Comparison of ENCODE assay signal across 31 cellular contexts in the genomic region with DNA sequence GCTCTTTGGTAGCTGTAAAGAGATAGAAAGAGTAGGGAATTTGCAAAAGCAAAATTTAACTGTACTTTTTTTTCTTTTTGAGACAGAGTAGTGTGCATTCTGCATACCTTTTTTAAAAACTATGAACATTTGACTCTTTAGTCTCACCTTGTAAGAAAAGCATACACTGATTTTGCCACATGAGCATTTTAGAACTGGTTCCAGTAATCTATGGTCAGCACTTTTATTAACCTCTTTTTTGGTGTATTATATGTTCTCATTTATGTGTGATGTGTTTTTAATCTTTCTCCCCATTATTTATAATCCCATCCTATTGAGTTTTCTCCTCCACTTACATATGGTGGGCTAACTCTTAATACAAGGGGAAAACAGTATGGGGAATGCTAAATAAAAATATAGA.
DNase-seq lines count a peak whose midpoint lies in the region; ATAC-seq, FAIRE-seq and TF ChIP-seq lines count a peak whose summit lies in the region.
"Had no signal": no experiment of that assay in that cellular context is flagged by ENCODE, and none has a peak within 500 bp of the region (broad histone marks: within the 10 kb centered on the region; RNA-seq: fewer than 3 reads in every experiment).

No MANE protein-coding gene starts in this region.

- no peak overlapping the region for H4K5ac ChIP-seq in IMR-90 (ENCODE audit: low read depth, low read length)

- no peaks in the 10 kb centered on the region for H3K27me3 ChIP-seq in HepG2 (ENCODE audit: control insufficient read depth in 1 of 2, insufficient read depth in 2 of 2, low read length in 2 of 2)
- no peaks in the 10 kb centered on the region for H3K27me3 ChIP-seq in right lobe of liver
- H3K27me3 ChIP-seq in IMR-90 (ENCODE audit: control insufficient read depth, insufficient read depth, low read length), result no peaks in the 10 kb centered on the region
- H3K27me3 ChIP-seq in WERI-Rb-1 (ENCODE audit: insufficient read depth, low read depth, severe bottlenecking), result no peaks in the 10 kb centered on the region
- H3K27me3 ChIP-seq: BE2C; BLaER1; BLaER1 treated with 17β-estradiol and CSF1 and Interleukin-3, amounts not matched to agents 10 nM and 100 nM had no signal

- H3K4me2 ChIP-seq in HepG2 (ENCODE audit: low read depth, low read length) (no peak overlapping the region), IMR-90 (ENCODE audit: low read depth, low read length) (no peak overlapping the region)
- H3K4me2 ChIP-seq: A549; BLaER1; BLaER1 treated with 17β-estradiol and CSF1 and Interleukin-3, amounts not matched to agents 10 nM and 100 nM had no signal

- H3K4me1 ChIP-seq in HepG2 (ENCODE audit: insufficient read depth, low read length), result no peaks in the 10 kb centered on the region
- no peaks in the 10 kb centered on the region for H3K4me1 ChIP-seq in right lobe of liver
- H3K4me1 ChIP-seq in IMR-90 (ENCODE audit: control insufficient read depth, insufficient read depth, low read length), result no peaks in the 10 kb centered on the region
- H3K4me1 ChIP-seq: A549, BE2C, BLaER1, Caco-2 had no signal

- H3K9me1 ChIP-seq in IMR-90 (ENCODE audit: insufficient read depth, low read length), result no peaks in the 10 kb centered on the region

- H2BK15ac ChIP-seq in IMR-90 (ENCODE audit: low read depth, low read length), result no peak overlapping the region

- H3K23ac ChIP-seq in IMR-90 (ENCODE audit: low read depth, low read length), result no peak overlapping the region

- no peak for TF ChIP-seq RAD21 in HepG2 (CRISPR knock-in tag; IDR thresholded peaks at IDR 0.05)
- no peak for TF ChIP-seq RAD21 in IMR-90 (IDR thresholded peaks at IDR 0.05; ENCODE audit: low read length)

- in situ Hi-C loops in HepG2 (cut with HindIII; ENCODE audit: extremely low pct_ligation_motif_present, low pct_unique_long_range_greater_than_20kb), result no loop called here
- in situ Hi-C loops in IMR-90 (cut with MboI; ENCODE audit: low sequenced_read_pairs), result no loop called here

- POLR2A ChIA-PET in HepG2 (lab: Yijun Ruan, JAX), result no interaction called here
- POLR2A ChIA-PET in IMR-90 (lab: Charles Lee; ENCODE audit: unreplicated experiment), result interaction anchor here (0.7 kb wide), 1 partner anchor 1470 kb away, joined by 6 read pairs; no protein-coding TSS in a partner anchor

- H3K9me3 ChIP-seq in HepG2 (ENCODE audit: low read length) (no peaks in the 10 kb centered on the region; the same call in 1 of the 2 replicates), right lobe of liver (no peaks in the 10 kb centered on the region), IMR-90 (ENCODE audit: control insufficient read depth, insufficient read depth, low read length) (no peaks in the 10 kb centered on the region; the same call in 1 of the 2 replicates), WERI-Rb-1 (ENCODE audit: severe bottlenecking) (peaks cover 2% of the 10 kb centered on the region)
- H3K9me3 ChIP-seq: BE2C, Caco-2 had no signal

- no peak overlapping the region for H2AK5ac ChIP-seq in IMR-90 (ENCODE audit: low read depth, low read length)

- CTCF ChIA-PET in HepG2 (lab: Yijun Ruan, JAX; ENCODE audit: low intra/inter-chr PET ratio, low total read pairs), result no interaction called here
- CTCF ChIA-PET in IMR-90 (lab: Yijun Ruan, JAX), result no interaction called here

- H4K91ac ChIP-seq in IMR-90 (ENCODE audit: insufficient read depth, low read depth, low read length), result no peak overlapping the region

- H3K36me3 ChIP-seq in HepG2 (replicated peaks in 1 of 2; ENCODE audit: control insufficient read depth in 1 of 2, insufficient read depth in 2 of 2, low read length in 2 of 2) (no peaks in the 10 kb centered on the region), right lobe of liver (no peaks in the 10 kb centered on the region), IMR-90 (ENCODE audit: control insufficient read depth, insufficient read depth, low read length) (no peaks in the 10 kb centered on the region), WERI-Rb-1 (no peaks in the 10 kb centered on the region)
- H3K36me3 ChIP-seq: BE2C; BLaER1; BLaER1 treated with 17β-estradiol and CSF1 and Interleukin-3, amounts not matched to agents 10 nM and 100 nM had no signal

- H3K4me3 ChIP-seq in HepG2 (replicated peaks in 1 of 3; ENCODE audit: insufficient read depth in 1 of 3, low read depth in 2 of 3, low read length in 3 of 3) (no peak overlapping the region), right lobe of liver (no peak overlapping the region), IMR-90 (ENCODE audit: insufficient read depth, low read depth, low read length) (no peak overlapping the region), WERI-Rb-1 (ENCODE audit: low read depth, low read length) (no peak overlapping the region)
- H3K4me3 ChIP-seq: A549; BLaER1; BLaER1 treated with 17β-estradiol and CSF1 and Interleukin-3, amounts not matched to agents 10 nM and 100 nM had no signal

- H2BK5ac ChIP-seq in IMR-90 (ENCODE audit: low read depth, low read length, poor library complexity, severe bottlenecking), result no peak overlapping the region

- no peak overlapping the region for H3K18ac ChIP-seq in IMR-90 (ENCODE audit: low read depth, low read length)

- no peak overlapping the region for H3K9ac ChIP-seq in HepG2 (ENCODE audit: insufficient read depth, low read depth, low read length)
- no peak overlapping the region for H3K9ac ChIP-seq in IMR-90 (ENCODE audit: low read depth, low read length)
- H3K9ac ChIP-seq: BLaER1; BLaER1 treated with 17β-estradiol and CSF1 and Interleukin-3, amounts not matched to agents 10 nM and 100 nM had no signal

- no peaks in the 10 kb centered on the region for H3K79me1 ChIP-seq in IMR-90 (ENCODE audit: low read depth in 1 of 2, low read length in 2 of 2)

- no peak for FAIRE-seq in HepG2 (lab: Jason Lieb, UNC)
- FAIRE-seq: A204.1, A549, D721Med had no signal

- TF ChIP-seq CTCF in HepG2 (CRISPR knock-in tag; IDR thresholded peaks at IDR 0.05) (no peak), right lobe of liver (IDR thresholded peaks at IDR 0.05) (no peak), IMR-90 (conservative IDR thresholded peaks at IDR 0.05; ENCODE audit: low read depth, low read length) (no peak), WERI-Rb-1 (IDR thresholded peaks at IDR 0.05; ENCODE audit: low read depth, low read length) (no peak)

- H4K20me1 ChIP-seq in HepG2 (ENCODE audit: insufficient read depth, low read length) (no peaks in the 10 kb centered on the region), IMR-90 (ENCODE audit: insufficient read depth, low read length) (no peaks in the 10 kb centered on the region)
- H4K20me1 ChIP-seq: BLaER1; BLaER1 treated with 17β-estradiol and CSF1 and Interleukin-3, amounts not matched to agents 10 nM and 100 nM had no signal

- H2BK20ac ChIP-seq in IMR-90 (ENCODE audit: low read depth, low read length), result no peak overlapping the region

- H4K8ac ChIP-seq in IMR-90 (ENCODE audit: low read depth in 2 of 2, low read length in 2 of 2), result no peak overlapping the region

- no peak overlapping the region for H2AFZ ChIP-seq in HepG2 (ENCODE audit: low read length)
- no peak overlapping the region for H2AFZ ChIP-seq in IMR-90 (replicated peaks; ENCODE audit: low read length, poor library complexity)

- H2AK9ac ChIP-seq in IMR-90 (replicated peaks; ENCODE audit: low read depth, low read length, poor library complexity), result no peak overlapping the region

- intact Hi-C loops in HepG2 (cut with micrococcal nuclease; ENCODE audit: unreplicated experiment) (no loop called here), right lobe of liver (cut with DNase I) (no loop called here), IMR-90 (cut with micrococcal nuclease) (no loop called here)

- dilution Hi-C loops in IMR-90 (cut with HindIII; ENCODE audit: low sequenced_read_pairs, unreplicated experiment), result no loop called here

- no peak overlapping the region for H3K4ac ChIP-seq in IMR-90 (ENCODE audit: low read depth, low read length)

- no peak for DNase-seq in HepG2 (ENCODE audit: low spot score)
- DNase-seq in right lobe of liver, result no peak
- DNase-seq in IMR-90, result no peak
- no peak for DNase-seq in WERI-Rb-1
- DNase-seq: 8988T; ACHN; AML-193; BE2C; C1 segment of cervical spinal cord; Caco-2; Calu3; CD4-positive, alpha-beta memory T cell; CD4-positive, alpha-beta T cell; CD4-positive, CD25-positive, alpha-beta regulatory T cell; CD8-positive, alpha-beta memory T cell; CD8-positive, alpha-beta T cell; COR-L47; DMS 273 treated with DMSO at 0.1 percent for 48 hours; DMS153; DMS53; DMS79; DMS79 treated with DMSO at 0.1 percent for 48 hours; DND-41; EL had no signal

- H3K14ac ChIP-seq in IMR-90 (replicated peaks; ENCODE audit: low read depth, low read length), result no peak overlapping the region

- H3K79me2 ChIP-seq in HepG2 (ENCODE audit: insufficient read depth, low read length), result no peaks in the 10 kb centered on the region

- H2BK120ac ChIP-seq in IMR-90 (ENCODE audit: low read depth, low read length), result no peak overlapping the region

- H3K27ac ChIP-seq in HepG2 (ENCODE audit: extremely low read length, insufficient read depth, low read length) (no peak overlapping the region), right lobe of liver (no peak overlapping the region), IMR-90 (ENCODE audit: insufficient read depth, low read length) (no peak overlapping the region), WERI-Rb-1 (no peak overlapping the region)
- H3K27ac ChIP-seq: 22Rv1; A549; BLaER1; BLaER1 treated with 17β-estradiol and CSF1 and Interleukin-3, amounts not matched to agents 10 nM and 100 nM; C4-2B had no signal

- TF ChIP-seq EP300 in HepG2 (IDR thresholded peaks at IDR 0.05; ENCODE audit: low read depth in 2 of 2, low read length in 2 of 2), result no peak
- TF ChIP-seq EP300 in HepG2 (CRISPR knock-in tag; IDR thresholded peaks at IDR 0.05; ENCODE audit: borderline replicate concordance), result no peak

- TF ChIP-seq POLR2A in HepG2 (IDR thresholded peaks at IDR 0.05; ENCODE audit: insufficient read depth in 1 of 2, low read depth in 2 of 2, low read length in 2 of 2) (no peak), right lobe of liver (IDR thresholded peaks at IDR 0.05) (no peak), IMR-90 (IDR thresholded peaks at IDR 0.05; ENCODE audit: low read depth, low read length) (no peak)

- BruUV-seq in HepG2 (replicated peaks; lab: Mats Ljungman, UMichigan), result no TSS peak
- no TSS peak for BruUV-seq in IMR-90 (replicated peaks; lab: Mats Ljungman, UMichigan)

- no peak overlapping the region for H3K56ac ChIP-seq in IMR-90 (ENCODE audit: extremely low read depth, insufficient read depth, low read length)

- no peak for ATAC-seq in HepG2
- no peak for ATAC-seq in right lobe of liver
- ATAC-seq in IMR-90 (ENCODE audit: low read depth), result no peak
- ATAC-seq: A549; CD8-positive, alpha-beta T cell had no signal

TF ChIP-seq in HepG2, 621 proteins besides CTCF, POLR2A, EP300 and RAD21 (continues in another document):
- no peak for TF ChIP-seq ZNF607 (CRISPR knock-in tag; IDR thresholded peaks at IDR 0.05; ENCODE audit: borderline replicate concordance)

TF ChIP-seq in IMR-90, 13 proteins besides CTCF, POLR2A, EP300 and RAD21 (continues in another document):
- TF ChIP-seq MXI1 (IDR thresholded peaks at IDR 0.05; ENCODE audit: borderline replicate concordance, low read depth, low read length), result no peak
- peak; percentile 40; the same call in 1 of the 2 replicates for TF ChIP-seq MAFK (IDR thresholded peaks at IDR 0.05; ENCODE audit: low read depth, low read length)
- TF ChIP-seq RCOR1 (IDR thresholded peaks at IDR 0.05; ENCODE audit: insufficient replicate concordance, low read length), result no peak
